1 cellular context compared by ENCODE assay signal in the genomic region with DNA sequence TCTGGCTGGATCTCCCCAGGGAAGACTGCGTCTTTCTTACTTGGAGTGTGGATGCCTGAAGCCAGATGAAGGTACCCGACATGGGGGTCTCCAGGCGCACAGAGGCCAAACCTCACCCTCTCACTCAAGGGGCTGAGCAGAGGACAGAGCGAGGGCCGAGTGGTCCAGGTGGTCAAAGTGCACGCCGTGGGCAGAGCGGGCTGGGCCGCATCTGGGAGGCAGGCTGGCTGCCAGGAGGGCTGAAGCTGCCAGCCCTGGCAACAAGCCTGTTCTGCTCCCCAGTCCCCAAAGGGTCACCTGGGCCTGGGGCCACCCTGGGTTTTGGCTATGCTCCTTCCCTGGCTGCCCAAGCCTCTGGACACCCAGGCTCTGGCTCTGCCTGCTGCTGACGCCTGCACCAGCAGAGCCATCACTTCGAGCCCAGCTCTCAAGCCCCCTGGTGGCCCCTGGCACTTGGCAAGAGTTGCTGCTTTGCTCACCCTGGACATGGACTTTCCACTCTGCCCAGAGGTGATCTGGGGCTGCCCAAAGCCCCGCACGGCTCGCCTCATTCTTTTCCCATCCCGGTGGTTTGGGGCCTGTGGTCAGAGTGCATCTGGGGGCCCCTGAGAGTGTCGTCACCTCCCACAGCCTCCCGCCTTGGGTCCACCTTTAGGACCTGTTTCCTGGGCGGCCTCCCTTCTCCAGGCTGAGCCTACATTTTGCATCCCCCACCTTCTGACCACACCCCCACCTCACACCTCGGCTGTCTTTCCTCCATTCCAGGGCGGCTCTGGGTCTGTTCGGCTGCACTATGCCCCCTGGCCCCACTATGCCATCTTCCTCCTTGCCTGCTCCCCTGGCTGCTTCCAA.
TF ChIP-seq lines count a peak whose summit lies in the region.

No MANE protein-coding gene starts in this region.

TF ChIP-seq in endothelial cell of umbilical vein, 7 proteins besides CTCF, POLR2A, EP300 and RAD21:
- TF ChIP-seq FOS (IDR thresholded peaks at IDR 0.05; ENCODE audit: borderline replicate concordance, insufficient read depth, low read length), result no peak
- TF ChIP-seq GATA2 (IDR thresholded peaks at IDR 0.05; ENCODE audit: insufficient read depth, insufficient read length, low read depth, low read length), result no peak
- no peak for TF ChIP-seq MYC (IDR thresholded peaks at IDR 0.05; ENCODE audit: low read depth, low read length)
